14 cellular contexts compared by ENCODE assay signal in genomic region chr1:14696766-14697165, GRCh38.
DNase-seq lines count a peak whose midpoint lies in the region; TF ChIP-seq lines count a peak whose summit lies in the region.
"Had no signal": no experiment of that assay in that cellular context is flagged by ENCODE, and none has a peak within 500 bp of the region (broad histone marks: within the 10 kb centered on the region; RNA-seq: fewer than 3 reads in every experiment).

No MANE protein-coding gene starts in this region.

- peaks cover 5% of the 10 kb centered on the region for H3K27me3 Mint-ChIP-seq in activated naive CD4-positive, alpha-beta T cell treated with anti-CD3 and anti-CD28 coated beads, Interleukin-2, amount 50 U/mL, for 24 hours
- H3K27me3 Mint-ChIP-seq in glutamatergic neuron (ENCODE audit: unreplicated experiment) (peaks cover 6% of the 10 kb centered on the region), progenitor cell of endocrine pancreas (peaks cover 6% of the 10 kb centered on the region), mesothelial cell of epicardium (ENCODE audit: low read depth) (no peaks in the 10 kb centered on the region)

- peak overlapping the region; percentile 41 for H3K27ac Mint-ChIP-seq in activated naive CD4-positive, alpha-beta T cell treated with anti-CD3 and anti-CD28 coated beads, Interleukin-2, amount 50 U/mL, for 24 hours
- no peak overlapping the region for H3K27ac Mint-ChIP-seq in glutamatergic neuron (ENCODE audit: unreplicated experiment)
- H3K27ac Mint-ChIP-seq in progenitor cell of endocrine pancreas, result peak overlapping the region; percentile 91
- H3K27ac Mint-ChIP-seq in mesothelial cell of epicardium, result no peak overlapping the region
- H3K27ac Mint-ChIP-seq: CD4-positive, alpha-beta memory T cell had no signal

- no peak for DNase-seq in activated naive CD4-positive, alpha-beta T cell treated with anti-CD3 and anti-CD28 coated beads, Interleukin-2, amount 50 U/mL, for 16 hours
- no peak for DNase-seq in glutamatergic neuron
- no peak for DNase-seq in progenitor cell of endocrine pancreas (ENCODE audit: low spot score, unreplicated experiment)
- DNase-seq in mesothelial cell of epicardium (ENCODE audit: low spot score in 2 of 2, unreplicated experiment in 2 of 2), result no peak
- DNase-seq in retina, result no peak
- DNase-seq in posterior vena cava (ENCODE audit: low spot score), result no peak
- DNase-seq: 8988T; CD4-positive, alpha-beta memory T cell; DMS153; DND-41; EL; GM23248 had no signal

- H3K9me3 Mint-ChIP-seq in activated naive CD4-positive, alpha-beta T cell treated with anti-CD3 and anti-CD28 coated beads, Interleukin-2, amount 50 U/mL, for 24 hours, result no peaks in the 10 kb centered on the region
- H3K9me3 Mint-ChIP-seq in glutamatergic neuron (ENCODE audit: unreplicated experiment) (peaks cover 13% of the 10 kb centered on the region), progenitor cell of endocrine pancreas (ENCODE audit: low read depth) (no peaks in the 10 kb centered on the region), mesothelial cell of epicardium (no peaks in the 10 kb centered on the region)

- H3K4me3 Mint-ChIP-seq in activated naive CD4-positive, alpha-beta T cell treated with anti-CD3 and anti-CD28 coated beads, Interleukin-2, amount 50 U/mL, for 24 hours, result no peak overlapping the region
- peak overlapping the region; percentile 12 for H3K4me3 Mint-ChIP-seq in glutamatergic neuron (ENCODE audit: unreplicated experiment)
- no peak overlapping the region for H3K4me3 Mint-ChIP-seq in progenitor cell of endocrine pancreas (ENCODE audit: low read depth)
- H3K4me3 Mint-ChIP-seq in mesothelial cell of epicardium, result no peak overlapping the region
- H3K4me3 Mint-ChIP-seq: CD14-positive monocyte; CD4-positive, alpha-beta memory T cell had no signal

- intact Hi-C loops in posterior vena cava (cut with DNase I), result no loop called here

- no peaks in the 10 kb centered on the region for H3K36me3 Mint-ChIP-seq in activated naive CD4-positive, alpha-beta T cell treated with anti-CD3 and anti-CD28 coated beads, Interleukin-2, amount 50 U/mL, for 24 hours
- H3K36me3 Mint-ChIP-seq in glutamatergic neuron (ENCODE audit: unreplicated experiment), result no peaks in the 10 kb centered on the region
- peaks cover 2% of the 10 kb centered on the region for H3K36me3 Mint-ChIP-seq in progenitor cell of endocrine pancreas (ENCODE audit: insufficient read depth)
- no peaks in the 10 kb centered on the region for H3K36me3 Mint-ChIP-seq in mesothelial cell of epicardium
- H3K36me3 Mint-ChIP-seq: CD14-positive monocyte; CD4-positive, alpha-beta memory T cell had no signal

- TF ChIP-seq CTCF in glutamatergic neuron (IDR thresholded peaks at IDR 0.05; ENCODE audit: partially characterized antibody, unreplicated experiment) (no peak), progenitor cell of endocrine pancreas (IDR thresholded peaks at IDR 0.05; ENCODE audit: unreplicated experiment) (no peak), mesothelial cell of epicardium (IDR thresholded peaks at IDR 0.05; ENCODE audit: unreplicated experiment) (no peak)

- H3K4me1 Mint-ChIP-seq in activated naive CD4-positive, alpha-beta T cell treated with anti-CD3 and anti-CD28 coated beads, Interleukin-2, amount 50 U/mL, for 24 hours, result no peaks in the 10 kb centered on the region
- H3K4me1 Mint-ChIP-seq in glutamatergic neuron (ENCODE audit: low read depth, unreplicated experiment) (peaks cover 42% of the 10 kb centered on the region), progenitor cell of endocrine pancreas (ENCODE audit: low read depth) (peaks cover 39% of the 10 kb centered on the region), mesothelial cell of epicardium (peaks cover 5% of the 10 kb centered on the region)
- H3K4me1 Mint-ChIP-seq: CD14-positive monocyte; CD4-positive, alpha-beta memory T cell had no signal

Comparison
In these comparisons a context has a peak if more than half of its experiments do, and no peak if none do; other contexts are left out.
1. H3K27ac Mint-ChIP-seq: peak in activated naive CD4-positive, alpha-beta T cell treated with anti-CD3 and anti-CD28 coated beads, Interleukin-2, amount 50 U/mL, for 24 hours (single experiment) and progenitor cell of endocrine pancreas (single experiment); none in glutamatergic neuron (single experiment) and mesothelial cell of epicardium (single experiment).